ENCODE assay signal across 19 cellular contexts in genomic region chrX:4978613-4979012, GRCh38.
DNase-seq lines count a peak whose midpoint lies in the region; ATAC-seq, FAIRE-seq and TF ChIP-seq lines count a peak whose summit lies in the region.
"Had no signal": no experiment of that assay in that cellular context is flagged by ENCODE, and none has a peak within 500 bp of the region (broad histone marks: within the 10 kb centered on the region; RNA-seq: fewer than 3 reads in every experiment).

No MANE protein-coding gene starts in this region.

- no peak overlapping the region for H2AFZ ChIP-seq in DND-41 (ENCODE audit: low read depth, low read length)
- H2AFZ ChIP-seq: GM23248 had no signal

- peak overlapping the region; percentile 35; the same call in 1 of the 2 replicates for H3K27ac ChIP-seq in DND-41 (ENCODE audit: low read length)
- H3K27ac ChIP-seq in small intestine (ENCODE audit: low read depth in 1 of 2, low read length in 1 of 2): no peak overlapping the region
- H3K27ac ChIP-seq: BLaER1 treated with 17β-estradiol and CSF1 and Interleukin-3, amounts not matched to agents 10 nM and 100 nM; GM23248 had no signal

- 26 to 59% (median 29%) methylated on average over 1 of the region's 1 CpG for WGBS in small intestine, 3 donors

- TF ChIP-seq CTCF in DND-41 (IDR thresholded peaks at IDR 0.05; ENCODE audit: borderline replicate concordance, extremely low read depth, low read length, poor library complexity, severe bottlenecking) (no peak), BE2C (IDR thresholded peaks at IDR 0.05; ENCODE audit: low read depth, low read length) (no peak)

- DNase-seq in DND-41 (no peak), small intestine (no peak), BE2C (no peak), inferior parietal cortex (ENCODE audit: extremely low spot score) (no peak), A172 (ENCODE audit: low spot score) (no peak)
- DNase-seq: 8988T; CD4-positive, alpha-beta T cell; CD8-positive, alpha-beta memory T cell; DMS 273 treated with DMSO at 0.1 percent for 48 hours; DMS79 treated with DMSO at 0.1 percent for 48 hours; GM23248; H7; HCEC 1CT had no signal

- no peak for ATAC-seq in DND-41 (ENCODE audit: insufficient read depth, low read depth)
- ATAC-seq in HG03354 (IDR thresholded peaks at IDR 0.05; ENCODE audit: poor library complexity, severe bottlenecking, unreplicated experiment): peak; percentile 55

- H3K36me3 ChIP-seq in DND-41 (ENCODE audit: insufficient read depth, low read length) (no peaks in the 10 kb centered on the region), small intestine (ENCODE audit: control insufficient read depth in 2 of 2, insufficient read depth in 2 of 2, low read length in 2 of 2) (no peaks in the 10 kb centered on the region), BE2C (no peaks in the 10 kb centered on the region)
- H3K36me3 ChIP-seq: BLaER1 treated with 17β-estradiol and CSF1 and Interleukin-3, amounts not matched to agents 10 nM and 100 nM had no signal

- H3K79me2 ChIP-seq in DND-41 (ENCODE audit: insufficient read depth, low read length): no peaks in the 10 kb centered on the region

- no peak overlapping the region for H3K4me2 ChIP-seq in DND-41 (ENCODE audit: insufficient read depth, low read length)
- H3K4me2 ChIP-seq: BLaER1 treated with 17β-estradiol and CSF1 and Interleukin-3, amounts not matched to agents 10 nM and 100 nM had no signal

- FAIRE-seq in colon (lab: Jason Lieb, UNC) (peak; percentile 33), small intestine (lab: Jason Lieb, UNC) (peak; percentile 36)
- FAIRE-seq: G401.6, GM12892, H1 had no signal

- H4K20me1 ChIP-seq in DND-41 (ENCODE audit: insufficient read depth, low read length): no peaks in the 10 kb centered on the region
- H4K20me1 ChIP-seq: BLaER1 treated with 17β-estradiol and CSF1 and Interleukin-3, amounts not matched to agents 10 nM and 100 nM had no signal

- H3K9me3 ChIP-seq in DND-41 (ENCODE audit: insufficient read depth, low read length, severe bottlenecking): no peaks in the 10 kb centered on the region
- no peaks in the 10 kb centered on the region for H3K9me3 ChIP-seq in small intestine (ENCODE audit: control insufficient read depth, low read depth)
- H3K9me3 ChIP-seq in BE2C: no peaks in the 10 kb centered on the region

- H3K4me1 ChIP-seq in DND-41 (ENCODE audit: insufficient read depth, low read length): peaks cover 8% of the 10 kb centered on the region; the same call in 1 of the 2 replicates
- H3K4me1 ChIP-seq in small intestine (ENCODE audit: control insufficient read depth in 2 of 2, insufficient read depth in 1 of 2, low read depth in 1 of 2, low read length in 1 of 2): no peaks in the 10 kb centered on the region
- H3K4me1 ChIP-seq in BE2C: no peaks in the 10 kb centered on the region
- H3K4me1 ChIP-seq: BLaER1 treated with 17β-estradiol and CSF1 and Interleukin-3, amounts not matched to agents 10 nM and 100 nM had no signal

- no peaks in the 10 kb centered on the region for H3K27me3 ChIP-seq in DND-41 (ENCODE audit: insufficient read depth, low read length, poor library complexity)
- no peaks in the 10 kb centered on the region for H3K27me3 ChIP-seq in small intestine (ENCODE audit: control insufficient read depth in 2 of 2, insufficient read depth in 2 of 2, low read length in 2 of 2)
- no peaks in the 10 kb centered on the region for H3K27me3 ChIP-seq in BE2C
- H3K27me3 ChIP-seq: BLaER1 treated with 17β-estradiol and CSF1 and Interleukin-3, amounts not matched to agents 10 nM and 100 nM had no signal

- no peak overlapping the region for H3K4me3 ChIP-seq in DND-41 (ENCODE audit: low read depth in 1 of 2, low read length in 2 of 2)
- no peak overlapping the region for H3K4me3 ChIP-seq in small intestine (ENCODE audit: low read depth in 1 of 2, low read length in 2 of 2)
- H3K4me3 ChIP-seq in BE2C (ENCODE audit: low read depth, low read length): no peak overlapping the region
- H3K4me3 ChIP-seq: BLaER1 treated with 17β-estradiol and CSF1 and Interleukin-3, amounts not matched to agents 10 nM and 100 nM; GM23248 had no signal

- no peak overlapping the region for H3K9ac ChIP-seq in DND-41 (ENCODE audit: low read depth, low read length)
- H3K9ac ChIP-seq: BLaER1 treated with 17β-estradiol and CSF1 and Interleukin-3, amounts not matched to agents 10 nM and 100 nM; GM23248 had no signal
